Comparison of ENCODE assay signal across 13 cellular contexts in genomic region chr13:44507639-44508038, GRCh38.
DNase-seq lines count a peak whose midpoint lies in the region; ATAC-seq and TF ChIP-seq lines count a peak whose summit lies in the region.
"Had no signal": no experiment of that assay in that cellular context is flagged by ENCODE, and none has a peak within 500 bp of the region (broad histone marks: within the 10 kb centered on the region; RNA-seq: fewer than 3 reads in every experiment).

No MANE protein-coding gene starts in this region.

- no peak for ATAC-seq in HG02588 (IDR thresholded peaks at IDR 0.05; ENCODE audit: unreplicated experiment)
- ATAC-seq: A549, K562 had no signal

- H3K4me1 Mint-ChIP-seq in activated T-cell treated with anti-CD3 and anti-CD28 coated beads, Interleukin-2, amount 50 U/mL, for 24 hours (ENCODE audit: low read depth), result no peaks in the 10 kb centered on the region

- DNase-seq in H7, result peak; percentile 41
- DNase-seq in osteoblast (ENCODE audit: insufficient read length, low spot score, missing footprints), result no peak
- no peak for DNase-seq in activated T-cell treated with anti-CD3 and anti-CD28 coated beads, Interleukin-2, amount 50 U/mL, for 24 hours
- DNase-seq in T-helper 1 cell, result no peak
- DNase-seq: CD4-positive, CD25-positive, alpha-beta regulatory T cell; DMS 273 treated with DMSO at 0.1 percent for 48 hours; Karpas-422 had no signal

- no peak for TF ChIP-seq CTCF in VCaP (conservative IDR thresholded peaks at IDR 0.05)
- no peak for TF ChIP-seq CTCF in osteoblast (IDR thresholded peaks at IDR 0.05; ENCODE audit: extremely low read depth, low read depth, low read length)

- H3K27ac ChIP-seq in VCaP, result peak overlapping the region; percentile 45; the same call in 1 of the 2 replicates
- no peak overlapping the region for H3K27ac ChIP-seq in iPS-20b (ENCODE audit: low read length)
- H3K27ac ChIP-seq in osteoblast (ENCODE audit: low read depth, low read length), result no peak overlapping the region
- H3K27ac ChIP-seq: A549; BLaER1 treated with 17β-estradiol and CSF1 and Interleukin-3, amounts not matched to agents 10 nM and 100 nM had no signal

- H3K9me3 ChIP-seq in iPS-20b (ENCODE audit: insufficient read depth, low read depth, low read length) (no peaks in the 10 kb centered on the region), osteoblast (ENCODE audit: low read depth, low read length) (no peaks in the 10 kb centered on the region)
- H3K9me3 ChIP-seq: A549 had no signal

- no peak overlapping the region for H3K27ac Mint-ChIP-seq in activated T-cell treated with anti-CD3 and anti-CD28 coated beads, Interleukin-2, amount 50 U/mL, for 24 hours
- H3K27ac Mint-ChIP-seq: CD4-positive, CD25-positive, alpha-beta regulatory T cell had no signal

- H4K20me1 ChIP-seq in osteoblast (ENCODE audit: insufficient read depth, low read length), result no peaks in the 10 kb centered on the region
- H4K20me1 ChIP-seq: BLaER1 treated with 17β-estradiol and CSF1 and Interleukin-3, amounts not matched to agents 10 nM and 100 nM had no signal

- no peaks in the 10 kb centered on the region for H3K36me3 Mint-ChIP-seq in activated T-cell treated with anti-CD3 and anti-CD28 coated beads, Interleukin-2, amount 50 U/mL, for 24 hours (ENCODE audit: low read depth)
- H3K36me3 Mint-ChIP-seq: CD4-positive, CD25-positive, alpha-beta regulatory T cell had no signal

- H3K9me3 Mint-ChIP-seq in activated T-cell treated with anti-CD3 and anti-CD28 coated beads, Interleukin-2, amount 50 U/mL, for 24 hours, result no peaks in the 10 kb centered on the region
- H3K9me3 Mint-ChIP-seq: CD4-positive, CD25-positive, alpha-beta regulatory T cell had no signal

- no peaks in the 10 kb centered on the region for H3K36me3 ChIP-seq in H7 (replicated peaks; ENCODE audit: control insufficient read depth, insufficient read depth, low read length)
- peaks cover 11% of the 10 kb centered on the region for H3K36me3 ChIP-seq in iPS-20b (ENCODE audit: insufficient read depth, low read depth, low read length)
- peaks cover 2% of the 10 kb centered on the region for H3K36me3 ChIP-seq in osteoblast (ENCODE audit: insufficient read depth, low read length)

- H3K4me1 ChIP-seq in iPS-20b (ENCODE audit: insufficient read depth, low read length), result peaks cover 19% of the 10 kb centered on the region; the same call in 1 of the 2 replicates
- H3K4me1 ChIP-seq in osteoblast (ENCODE audit: insufficient read depth, low read length), result no peaks in the 10 kb centered on the region
- H3K4me1 ChIP-seq: A549 had no signal

- H3K4me3 Mint-ChIP-seq in activated T-cell treated with anti-CD3 and anti-CD28 coated beads, Interleukin-2, amount 50 U/mL, for 24 hours, result no peak overlapping the region
- H3K4me3 Mint-ChIP-seq: CD4-positive, CD25-positive, alpha-beta regulatory T cell had no signal

- H3K4me2 ChIP-seq in osteoblast (ENCODE audit: insufficient read depth, low read length), result no peak overlapping the region
- H3K4me2 ChIP-seq: A549; BLaER1 treated with 17β-estradiol and CSF1 and Interleukin-3, amounts not matched to agents 10 nM and 100 nM had no signal

- H2AFZ ChIP-seq in osteoblast (ENCODE audit: low read length), result no peak overlapping the region

- H3K79me2 ChIP-seq in osteoblast (ENCODE audit: insufficient read depth, low read length), result peaks cover 15% of the 10 kb centered on the region

- H3K9ac ChIP-seq in iPS-20b (ENCODE audit: low read depth, low read length), result peak overlapping the region; percentile 58; the same call in 1 of the 2 replicates
- H3K9ac ChIP-seq: BLaER1 treated with 17β-estradiol and CSF1 and Interleukin-3, amounts not matched to agents 10 nM and 100 nM had no signal

- H3K27me3 ChIP-seq in H7 (ENCODE audit: control insufficient read depth, insufficient read depth, low read length) (no peaks in the 10 kb centered on the region), iPS-20b (ENCODE audit: insufficient read depth, low read length) (no peaks in the 10 kb centered on the region), osteoblast (ENCODE audit: insufficient read depth, low read length) (no peaks in the 10 kb centered on the region)
- H3K27me3 ChIP-seq: BLaER1 treated with 17β-estradiol and CSF1 and Interleukin-3, amounts not matched to agents 10 nM and 100 nM had no signal

- no peaks in the 10 kb centered on the region for H3K27me3 Mint-ChIP-seq in activated T-cell treated with anti-CD3 and anti-CD28 coated beads, Interleukin-2, amount 50 U/mL, for 24 hours
- H3K27me3 Mint-ChIP-seq: CD4-positive, CD25-positive, alpha-beta regulatory T cell had no signal

- no peak overlapping the region for H3K4me3 ChIP-seq in H7 (ENCODE audit: insufficient read depth, low read depth, low read length)
- H3K4me3 ChIP-seq in iPS-20b (ENCODE audit: low read length), result no peak overlapping the region; the same call in 1 of the 2 replicates
- H3K4me3 ChIP-seq in osteoblast (ENCODE audit: insufficient read depth, low read length), result no peak overlapping the region
- H3K4me3 ChIP-seq: A549; BLaER1 treated with 17β-estradiol and CSF1 and Interleukin-3, amounts not matched to agents 10 nM and 100 nM; K562 had no signal
